Comparison of ENCODE assay signal across 7 cellular contexts in the genomic region with DNA sequence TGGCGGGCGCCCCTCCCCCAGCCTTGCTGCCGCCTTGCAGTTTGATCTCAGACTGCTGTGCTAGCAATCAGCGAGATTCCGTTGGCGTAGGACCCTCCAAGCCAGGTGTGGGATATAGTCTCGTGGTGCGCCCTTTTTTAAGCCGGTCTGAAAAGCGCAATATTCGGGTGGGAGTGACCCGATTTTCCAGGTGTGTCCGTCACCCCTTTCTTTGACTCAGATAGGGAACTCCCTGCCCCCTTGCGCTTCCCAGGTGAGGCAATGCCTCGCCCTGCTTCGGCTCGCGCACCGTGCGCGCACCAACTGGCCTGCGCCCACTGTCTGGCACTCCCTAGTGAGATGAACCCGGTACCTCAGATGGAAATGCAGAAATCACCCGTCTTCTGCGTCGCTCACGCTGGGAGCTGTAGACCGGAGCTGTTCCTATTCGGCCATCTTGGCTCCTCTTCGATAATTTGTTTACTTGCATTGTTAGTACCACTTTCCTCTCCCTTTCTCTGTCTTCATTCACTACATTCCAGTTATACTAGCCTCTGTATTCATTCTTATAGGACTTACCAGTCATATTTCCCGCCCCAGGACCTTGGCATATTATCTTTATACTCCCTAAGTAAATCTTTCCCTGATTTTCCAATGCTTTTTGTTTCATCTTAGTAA.
DNase-seq lines count a peak whose midpoint lies in the region; TF ChIP-seq lines count a peak whose summit lies in the region.
"Not testable (repeated sequence)": the region's sequence is repeated elsewhere in the genome, so short reads cannot be mapped to it uniquely, and the experiment has no call there.

No MANE protein-coding gene starts in this region.

- DNase-seq in ELF-1 (ENCODE audit: low read depth, low spot score) = peak; percentile 50
- DNase-seq in LoVo (ENCODE audit: low spot score) = peak; percentile 19
- peak; percentile 48 for DNase-seq in NCI-H510A treated with DMSO at 0.1 percent for 48 hours (lab: John Stamatoyannopoulos, UW)
- not testable (repeated sequence) for DNase-seq in neural crest cell (ENCODE audit: low read depth, low spot score)

- H3K4me1 ChIP-seq in esophagus (ENCODE audit: control insufficient read depth in 2 of 2, insufficient read depth in 2 of 2, low read length in 1 of 2); iPS-20b (ENCODE audit: insufficient read depth, low read length): not testable (repeated sequence)

- peak overlapping the region; percentile 76 for H3K4me3 Mint-ChIP-seq in neural crest cell

- TF ChIP-seq CTCF in VCaP (conservative IDR thresholded peaks at IDR 0.05); neural crest cell (conservative IDR thresholded peaks at IDR 0.05): not testable (repeated sequence)

- H3K27ac Mint-ChIP-seq in neural crest cell (ENCODE audit: unreplicated experiment) = peak overlapping the region; percentile 53

- not testable (repeated sequence) for H3K36me3 Mint-ChIP-seq in neural crest cell (ENCODE audit: low read depth)

- H3K9ac ChIP-seq in iPS-20b (ENCODE audit: low read depth, low read length) = peak overlapping the region; percentile 20; the same call in 1 of the 2 replicates

- H3K9me3 ChIP-seq in esophagus (ENCODE audit: control insufficient read depth in 2 of 2, insufficient read depth in 1 of 2, low read depth in 1 of 2, low read length in 1 of 2); iPS-20b (ENCODE audit: insufficient read depth, low read depth, low read length): not testable (repeated sequence)

- not testable (repeated sequence) for H3K27me3 Mint-ChIP-seq in neural crest cell (ENCODE audit: low read depth)

- H3K36me3 ChIP-seq in esophagus (ENCODE audit: control insufficient read depth in 2 of 2, insufficient read depth in 2 of 2, low read length in 1 of 2); iPS-20b (ENCODE audit: insufficient read depth, low read depth, low read length): not testable (repeated sequence)

- not testable (repeated sequence) for H3K27me3 ChIP-seq in esophagus (ENCODE audit: control insufficient read depth in 1 of 2, insufficient read depth in 2 of 2, low read length in 2 of 2); iPS-20b (ENCODE audit: insufficient read depth, low read length)

- not testable (repeated sequence) for H3K4me1 Mint-ChIP-seq in neural crest cell

- H3K9me3 Mint-ChIP-seq in neural crest cell = not testable (repeated sequence)

- WGBS in esophagus, 2 donors = 66 to 72% methylated on average over 25 to 31 of the region's 31 CpGs

- H3K4me3 ChIP-seq in esophagus (ENCODE audit: low read depth in 1 of 2, low read length in 2 of 2) (peak overlapping the region in 1 of 2 donors; percentile 37), iPS-20b (ENCODE audit: low read length) (peak overlapping the region; percentile 47)

- H3K27ac ChIP-seq in VCaP (peak overlapping the region; percentile 78), esophagus (ENCODE audit: low read depth in 2 of 2, low read length in 1 of 2) (peak overlapping the region; percentile 55 to 59)
- not testable (repeated sequence) for H3K27ac ChIP-seq in iPS-20b (ENCODE audit: low read length)
